9 cellular contexts compared by ENCODE assay signal in genomic region chr3:11604139-11604895, GRCh38. TPM values are rescaled to one million over a fixed set of nuclear protein-coding genes. Genes with fewer than 3 reads are reported as not detected.
DNase-seq lines count a peak whose midpoint lies in the region; ATAC-seq and TF ChIP-seq lines count a peak whose summit lies in the region.
"Had no signal": no experiment of that assay in that cellular context is flagged by ENCODE, and none has a peak within 500 bp of the region (broad histone marks: within the 10 kb centered on the region; RNA-seq: fewer than 3 reads in every experiment).

No MANE protein-coding gene starts in this region.

- peak overlapping the region; percentile 16 for H3K27ac ChIP-seq in HUES48 (ENCODE audit: low read depth, low read length)
- H3K27ac ChIP-seq in adrenal gland = peak overlapping the region in 3 of 5 donors; percentile 47 to 87 (median 50)
- H3K27ac ChIP-seq in testis = peak overlapping the region; percentile 61 to 87
- H3K27ac ChIP-seq in SJCRH30 = no peak overlapping the region

- no peak for DNase-seq in adrenal gland
- peak; percentile 91 for DNase-seq in iris pigment epithelial cell (ENCODE audit: low read depth)
- peak; percentile 77 for DNase-seq in testis
- DNase-seq in NCI-H187 (lab: John Stamatoyannopoulos, UW) = no peak
- DNase-seq in activated naive CD4-positive, alpha-beta T cell treated with anti-CD3 and anti-CD28 coated beads, Interleukin-2, amount 50 U/mL, for 16 hours = no peak
- no peak for DNase-seq in SJCRH30
- DNase-seq: NCI-H2107 had no signal

- no peak for TF ChIP-seq CTCF in adrenal gland (IDR thresholded peaks at IDR 0.05)
- TF ChIP-seq CTCF in testis (IDR thresholded peaks at IDR 0.05) = no peak

- no peak overlapping the region for H3K9ac ChIP-seq in HUES48 (ENCODE audit: low read depth, low read length)

- H3K4me1 ChIP-seq in HUES48 (ENCODE audit: control insufficient read depth, insufficient read depth, low read length) = peaks cover 63% of the 10 kb centered on the region
- H3K4me1 ChIP-seq in adrenal gland (replicated peaks in 1 of 2) = peaks cover 37 to 57% of the 10 kb centered on the region in 2 donors
- peaks cover 71% of the 10 kb centered on the region for H3K4me1 ChIP-seq in testis
- peaks cover 60% of the 10 kb centered on the region for H3K4me1 ChIP-seq in SJCRH30

- ATAC-seq in HG02884 (IDR thresholded peaks at IDR 0.05; ENCODE audit: unreplicated experiment) = no peak

- H3K36me3 ChIP-seq in HUES48 (ENCODE audit: control insufficient read depth, insufficient read depth, low read length) (peaks cover 14% of the 10 kb centered on the region), adrenal gland (replicated peaks in 1 of 2) (peaks cover 0 to 13% of the 10 kb centered on the region in 2 donors), testis (ENCODE audit: low read depth, missing control alignments) (no peaks in the 10 kb centered on the region), SJCRH30 (peaks cover 4% of the 10 kb centered on the region; the same call in 1 of the 2 replicates)

- no peaks in the 10 kb centered on the region for H3K27me3 ChIP-seq in HUES48 (ENCODE audit: control insufficient read depth, insufficient read depth, low read length)
- no peaks in the 10 kb centered on the region for H3K27me3 ChIP-seq in adrenal gland
- H3K27me3 ChIP-seq in testis = no peaks in the 10 kb centered on the region
- no peaks in the 10 kb centered on the region for H3K27me3 ChIP-seq in SJCRH30

- H3K4me3 ChIP-seq in HUES48 (ENCODE audit: low read depth, low read length) (no peak overlapping the region), adrenal gland (no peak overlapping the region), testis (peak overlapping the region in 1 of 2 donors; percentile 0), SJCRH30 (no peak overlapping the region)

- intact Hi-C loops in adrenal gland (cut with DNase I) (no loop called here), testis (cut with DNase I; ENCODE audit: low total_unique reads) (no loop called here)

- H3K9me3 ChIP-seq in HUES48 (ENCODE audit: control insufficient read depth, insufficient read depth, low read length) (no peaks in the 10 kb centered on the region), adrenal gland (replicated peaks in 1 of 3) (no peaks in the 10 kb centered on the region), testis (no peaks in the 10 kb centered on the region), SJCRH30 (replicated peaks) (no peaks in the 10 kb centered on the region)

- TF ChIP-seq POLR2A in adrenal gland (IDR thresholded peaks at IDR 0.05) = no peak
- TF ChIP-seq POLR2A in testis (IDR thresholded peaks at IDR 0.05) = no peak

- WGBS in adrenal gland, 4 donors = 44 to 55% (median 49%) methylated on average over 12 to 15 of the region's 15 CpGs
- WGBS in testis, 2 donors = 21 to 65% methylated on average over 10 to 15 of the region's 15 CpGs

RNA-seq across cellular contexts. Expression of gene VGLL4, which starts 39.4 kb away (rescaled TPM):
- total RNA-seq in adrenal gland (100 to 1,000 TPM in 5 of 8 donors, 10 to 100 TPM in 3; 38.3 to 153 (median 108) TPM), testis (100 to 1,000 TPM; 169 to 209 TPM)
- polyA plus RNA-seq in adrenal gland (10 to 100 TPM; 46.2 to 78.1 (median 50.1) TPM), testis (ENCODE audit: insufficient read depth, low read depth, low replicate concordance) (72.9 TPM)
- total RNA-seq in SJCRH30 (2014; rRNA removed; shearing (Covaris generic)) = 49.3 and 52.7 TPM in 2 replicates

Comparison
In these comparisons a context has a peak if more than half of its experiments do, and no peak if none do; other contexts are left out.
1. DNase-seq: peak in iris pigment epithelial cell (single experiment) and testis (single experiment); none in adrenal gland (0 of 7), NCI-H187 (0 of 2), activated naive CD4-positive, alpha-beta T cell treated with anti-CD3 and anti-CD28 coated beads, Interleukin-2, amount 50 U/mL, for 16 hours (single experiment) and SJCRH30 (0 of 2).